Comparison of ENCODE assay signal across 9 cellular contexts in genomic region chr2:201260302-201260800, GRCh38. TPM values are rescaled to one million over a fixed set of nuclear protein-coding genes. Genes with fewer than 3 reads are reported as not detected.
A peak's percentile ranks its signal among the peaks of the same experiment; 100 is the strongest.
DNase-seq lines count a peak whose midpoint lies in the region; ATAC-seq, FAIRE-seq and TF ChIP-seq lines count a peak whose summit lies in the region.
"Had no signal": no experiment of that assay in that cellular context is flagged by ENCODE, and none has a peak within 500 bp of the region (broad histone marks: within the 10 kb centered on the region; RNA-seq: fewer than 3 reads in every experiment).

TSS of gene CASP8 (plus strand) at chr2:201260536. CDS start at chr2:201266487, 5,951 bp downstream.

- CTCF ChIA-PET in WTC11 (lab: Charles Lee) (interaction anchor here (0.8 kb wide), 1 partner anchor 16 kb away, joined by 4 read pairs; no protein-coding TSS in a partner anchor), HEK293T (lab: Yijun Ruan, JAX) (no interaction called here)

- H3K4me1 ChIP-seq in colonic mucosa: no peaks in the 10 kb centered on the region

- no peaks in the 10 kb centered on the region for H3K27me3 Mint-ChIP-seq in IgD-negative memory B cell
- H3K27me3 Mint-ChIP-seq in WTC11 (ENCODE audit: low read depth): no peaks in the 10 kb centered on the region

- H3K27ac Mint-ChIP-seq in IgD-negative memory B cell (peak within 1 kb of the TSS; percentile 98 to 100 (median 100)), WTC11 (peak within 1 kb of the TSS; percentile 67; the same call in 1 of the 2 replicates)

- no peak for ATAC-seq in WTC11

- H3K4me3 ChIP-seq in colonic mucosa: peak within 1 kb of the TSS; percentile 14

- H3K4me3 Mint-ChIP-seq in IgD-negative memory B cell: peak within 1 kb of the TSS; percentile 95 to 98 (median 98)
- H3K4me3 Mint-ChIP-seq in WTC11: no peak within 1 kb of the TSS

- H3K9ac ChIP-seq in colonic mucosa (ENCODE audit: low read depth in 2 of 2, low read length in 2 of 2): peak within 1 kb of the TSS; percentile 54 to 66

- H3K4me1 Mint-ChIP-seq in IgD-negative memory B cell (peaks cover 46 to 52% (median 46%) of the 10 kb centered on the region in 3 donors), WTC11 (peaks cover 23% of the 10 kb centered on the region)

- TF ChIP-seq POLR2A in GM12891 (IDR thresholded peaks at IDR 0.05; ENCODE audit: low read depth, low read length): 0 out of 2 replicates have a peak, but pooled peaks have one; percentile 69

- H3K36me3 Mint-ChIP-seq in IgD-negative memory B cell (peaks cover 4% of the 10 kb centered on the region), WTC11 (no peaks in the 10 kb centered on the region)

- H3K27me3 ChIP-seq in colonic mucosa: no peaks in the 10 kb centered on the region

- intact Hi-C loops in colonic mucosa (cut with DNase I): no loop called here

- H3K36me3 ChIP-seq in colonic mucosa: no peaks in the 10 kb centered on the region

- H3K27ac ChIP-seq in colonic mucosa: peak within 1 kb of the TSS; percentile 93
- H3K27ac ChIP-seq: VCaP had no signal

- TF ChIP-seq CTCF in WTC11 (IDR thresholded peaks at IDR 0.05) (no peak), colonic mucosa (IDR thresholded peaks at IDR 0.05) (no peak), subcutaneous adipose tissue (IDR thresholded peaks at IDR 0.05; ENCODE audit: low read depth) (no peak)

- H3K9me3 Mint-ChIP-seq in IgD-negative memory B cell (peaks cover 0 to 1% (median 0%) of the 10 kb centered on the region in 3 donors), WTC11 (no peaks in the 10 kb centered on the region)

- DNase-seq in GM12891 (ENCODE audit: insufficient read length, low spot score): no peak
- no peak for DNase-seq in WTC11 (ENCODE audit: low spot score)
- DNase-seq in colonic mucosa: no peak
- DNase-seq in midbrain (lab: John Stamatoyannopoulos, UW): peak; percentile 3
- no peak for DNase-seq in HEK293T (ENCODE audit: extremely low spot score)
- DNase-seq in superior temporal gyrus (ENCODE audit: extremely low spot score): no peak

- no peaks in the 10 kb centered on the region for H3K9me3 ChIP-seq in colonic mucosa

- POLR2A ChIA-PET in WTC11 (lab: Charles Lee) (no interaction called here), HEK293T (lab: Yijun Ruan, JAX) (no interaction called here)

- peak; percentile 80 for FAIRE-seq in GM12891 (lab: Jason Lieb, UNC)

TF ChIP-seq in GM12891, 5 proteins besides CTCF, POLR2A, EP300 and RAD21:
- TF ChIP-seq POU2F2 (IDR thresholded peaks at IDR 0.05; ENCODE audit: low read depth, low read length) (no peak), SPI1 (IDR thresholded peaks at IDR 0.05; ENCODE audit: low read depth, low read length) (peak; percentile 57), PAX5 (IDR thresholded peaks at IDR 0.05; ENCODE audit: insufficient read depth, low read length, severe bottlenecking) (no peak), TAF1 (IDR thresholded peaks at IDR 0.05; ENCODE audit: low read depth, low read length) (peak; percentile 56; the same call in 1 of the 2 replicates), POLR2AphosphoS5 (IDR thresholded peaks at IDR 0.05; ENCODE audit: low read depth, low read length) (peak; percentile 70)

TF ChIP-seq in WTC11, 78 proteins besides CTCF, POLR2A, EP300 and RAD21:
- TF ChIP-seq GABPB1 (CRISPR knock-in tag; IDR thresholded peaks at IDR 0.05) (peak; percentile 38; the same call in 1 of the 2 replicates), HMGA2 (CRISPR knock-in tag; IDR thresholded peaks at IDR 0.05) (no peak), ZNF423 (CRISPR knock-in tag; IDR thresholded peaks at IDR 0.05) (no peak)

TF ChIP-seq in HEK293T, 16 proteins besides CTCF, POLR2A, EP300 and RAD21:
- TF ChIP-seq FOXA1 (IDR thresholded peaks at IDR 0.05): no peak
- TF ChIP-seq FOXM1 (IDR thresholded peaks at IDR 0.05; ENCODE audit: borderline replicate concordance): no peak
- no peak for TF ChIP-seq L3MBTL2 (conservative IDR thresholded peaks at IDR 0.05)
- no peak for TF ChIP-seq ELF4 (IDR thresholded peaks at IDR 0.05)
- no peak for TF ChIP-seq TARDBP (IDR thresholded peaks at IDR 0.05)
- no peak for TF ChIP-seq ZNF384 (IDR thresholded peaks at IDR 0.05)
- no peak for TF ChIP-seq NFRKB (IDR thresholded peaks at IDR 0.05)
- TF ChIP-seq BHLHE40 (IDR thresholded peaks at IDR 0.05; ENCODE audit: borderline replicate concordance): no peak
- no peak for TF ChIP-seq SP1 (IDR thresholded peaks at IDR 0.05)
- no peak for TF ChIP-seq LEF1 (IDR thresholded peaks at IDR 0.05; ENCODE audit: borderline replicate concordance)
- TF ChIP-seq ARNT (IDR thresholded peaks at IDR 0.05): no peak
- TF ChIP-seq CTBP1 (IDR thresholded peaks at IDR 0.05; ENCODE audit: borderline replicate concordance): no peak
- no peak for TF ChIP-seq PKNOX1 (IDR thresholded peaks at IDR 0.05)
- TF ChIP-seq FOXK2 (IDR thresholded peaks at IDR 0.05): no peak
- TF ChIP-seq HDGF (IDR thresholded peaks at IDR 0.05; ENCODE audit: borderline replicate concordance): no peak
- no peak for TF ChIP-seq SUZ12 (IDR thresholded peaks at IDR 0.05)

RNA-seq across cellular contexts. Expression of gene CASP8, which starts in this region (rescaled TPM):
- 9.9 TPM for polyA plus RNA-seq in GM12891 (2012; ENCODE audit: low read depth, missing spikeins)
- polyA plus RNA-seq in IgD-negative memory B cell: 56.1 TPM
- total RNA-seq in WTC11 (2021) (3.3 to 4.8 TPM (median 4.4 TPM) in 3 replicates), colonic mucosa (10 to 100 TPM; 25.5 to 31.9 TPM), subcutaneous adipose tissue (10 to 100 TPM; 17.3 to 34.8 (median 22.7) TPM)
